Comparison of ENCODE assay signal across 1 cellular context in genomic region chr14:75181426-75182062, GRCh38.
TF ChIP-seq lines count a peak whose summit lies in the region.

No MANE protein-coding gene starts in this region.

TF ChIP-seq in HEK293, 187 proteins besides CTCF, POLR2A, EP300 and RAD21 (continued from another document):
- no peak for TF ChIP-seq ATF2 (tag by site-specific recombination; IDR thresholded peaks at IDR 0.05; ENCODE audit: low read depth)
- TF ChIP-seq AEBP2 (tag by site-specific recombination; IDR thresholded peaks at IDR 0.05; ENCODE audit: borderline replicate concordance), result no peak
- TF ChIP-seq BCL11B (tag by site-specific recombination; IDR thresholded peaks at IDR 0.05; ENCODE audit: low read depth), result no peak
